Comparison of ENCODE assay signal across 8 cellular contexts in the genomic region with DNA sequence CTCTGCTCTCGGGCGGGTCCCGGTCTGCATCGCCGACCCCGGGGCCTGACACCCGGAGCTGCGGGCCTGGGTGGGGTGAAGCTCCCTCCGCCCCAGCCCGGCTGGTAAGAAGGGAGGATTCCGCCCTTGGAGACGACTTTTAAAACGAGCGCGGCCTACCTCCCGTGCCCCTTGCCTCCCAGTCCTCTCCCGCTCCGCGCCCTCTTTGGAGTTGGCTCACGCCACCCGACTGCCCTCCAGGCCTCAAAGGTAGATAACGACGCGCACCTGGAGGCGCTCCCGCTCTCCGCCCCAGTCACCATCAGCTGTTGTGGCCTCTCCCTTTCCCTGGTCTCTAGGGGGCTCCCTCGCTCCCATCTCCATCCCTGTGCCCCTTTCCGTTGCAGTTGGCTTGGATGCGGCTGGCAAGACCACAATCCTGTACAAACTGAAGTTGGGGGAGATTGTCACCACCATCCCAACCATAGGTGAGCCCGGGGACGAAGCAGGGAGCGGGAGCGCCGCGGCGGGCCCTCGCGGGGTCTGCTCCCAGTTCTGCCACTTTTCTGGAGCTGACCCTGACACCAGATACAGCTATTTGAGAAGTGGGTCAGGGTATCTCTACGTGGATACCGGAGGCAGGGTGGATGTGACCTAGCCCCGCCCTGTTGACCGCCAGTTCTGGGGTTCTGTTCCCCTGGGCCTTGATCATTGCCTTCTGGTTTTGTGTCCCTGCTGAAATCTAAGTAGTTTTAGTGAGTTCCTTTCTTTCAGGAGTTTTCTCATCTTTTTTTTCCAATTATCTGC. TPM values are rescaled to one million over a fixed set of nuclear protein-coding genes. Genes with fewer than 3 reads are reported as not detected.
DNase-seq lines count a peak whose midpoint lies in the region; ATAC-seq, FAIRE-seq and TF ChIP-seq lines count a peak whose summit lies in the region.

No MANE protein-coding gene starts in this region.

- ATAC-seq in HG02763 (IDR thresholded peaks at IDR 0.05; ENCODE audit: unreplicated experiment) (peak; percentile 16), memory B cell (ENCODE audit: low read depth) (peak; percentile 12)

- DNase-seq in activated effector memory CD4-positive, alpha-beta T cell treated with anti-CD3 and anti-CD28 coated beads, Interleukin-2, amount 50 U/mL, for 16 hours: peak; percentile 78
- DNase-seq in activated effector memory CD4-positive, alpha-beta T cell treated with Interleukin-2 at 50 U/mL for 16 hours: no peak
- DNase-seq in NCI-H146 treated with DMSO at 0.1 percent for 48 hours (lab: John Stamatoyannopoulos, UW; ENCODE audit: unreplicated experiment): peak; percentile 56
- peak; percentile 28 to 36 for DNase-seq in activated CD4-positive, alpha-beta T cell treated with anti-CD3 and anti-CD28 coated beads for 4 hours
- DNase-seq in endothelial cell of umbilical vein (ENCODE audit: low read depth, low spot score): peak; percentile 64
- no peak for DNase-seq in memory B cell (ENCODE audit: low spot score in 2 of 2)

- H3K4me3 Mint-ChIP-seq in memory B cell: peak overlapping the region; percentile 99

- no peaks in the 10 kb centered on the region for H3K9me3 Mint-ChIP-seq in memory B cell

- no peaks in the 10 kb centered on the region for H3K27me3 Mint-ChIP-seq in memory B cell

- intact Hi-C loops in endothelial cell of umbilical vein (cut with micrococcal nuclease): loop anchor here (1.0 to 10.0 kb wide), 8 partner anchors 62 to 620 kb away; a partner anchor contains a TSS

- H3K4me3 ChIP-seq in endothelial cell of umbilical vein (replicated peaks in 1 of 3; ENCODE audit: insufficient read depth in 1 of 3, low read depth in 1 of 3, low read length in 3 of 3): peak overlapping the region; percentile 69 to 94 (median 94)
- H3K4me3 ChIP-seq in stomach smooth muscle (ENCODE audit: low read length in 2 of 2): peak overlapping the region; percentile 82 to 94

- peak; percentile 73 for FAIRE-seq in endothelial cell of umbilical vein (lab: Jason Lieb, UNC)

- TF ChIP-seq CTCF in endothelial cell of umbilical vein (IDR thresholded peaks at IDR 0.05; ENCODE audit: extremely low read depth in 1 of 2, insufficient read depth in 1 of 2, low read depth in 1 of 2, low read length in 2 of 2): peak; percentile 50 to 78

- peaks cover 12% of the 10 kb centered on the region for H3K36me3 Mint-ChIP-seq in memory B cell

- dilution Hi-C loops in endothelial cell of umbilical vein (cut with MboI; ENCODE audit: extremely low pct_ligation_motif_present, low sequenced_read_pairs): no loop called here

- peak overlapping the region; percentile 84 for H2AFZ ChIP-seq in endothelial cell of umbilical vein (ENCODE audit: low read depth, low read length)

- peaks cover 27% of the 10 kb centered on the region for H3K4me1 Mint-ChIP-seq in memory B cell

- peak overlapping the region; percentile 94 for H3K27ac Mint-ChIP-seq in memory B cell

- H3K4me2 ChIP-seq in endothelial cell of umbilical vein (ENCODE audit: insufficient read depth, low read length): peak overlapping the region; percentile 61

- H3K9me3 ChIP-seq in endothelial cell of umbilical vein (replicated peaks; ENCODE audit: control insufficient read depth, insufficient read depth, low read length) (no peaks in the 10 kb centered on the region), stomach smooth muscle (ENCODE audit: control insufficient read depth in 2 of 2, low read length in 2 of 2) (no peaks in the 10 kb centered on the region)

- H3K4me1 ChIP-seq in endothelial cell of umbilical vein (ENCODE audit: control insufficient read depth, extremely low read depth, insufficient read depth, low read length) (peaks cover 29% of the 10 kb centered on the region), stomach smooth muscle (ENCODE audit: control insufficient read depth, insufficient read depth, low read length) (peaks cover 40% of the 10 kb centered on the region)

- POLR2A ChIA-PET in endothelial cell of umbilical vein (lab: Charles Lee): no interaction called here

- peaks cover 15% of the 10 kb centered on the region for H3K79me2 ChIP-seq in endothelial cell of umbilical vein (ENCODE audit: control insufficient read depth, insufficient read depth, low read length)

- H3K9me1 ChIP-seq in endothelial cell of umbilical vein (replicated peaks; ENCODE audit: control insufficient read depth, extremely low read depth, insufficient read depth, low read length): no peaks in the 10 kb centered on the region

- H3K27ac ChIP-seq in endothelial cell of umbilical vein (ENCODE audit: insufficient read depth, low read depth, low read length): peak overlapping the region; percentile 56
- peak overlapping the region; percentile 90 for H3K27ac ChIP-seq in stomach smooth muscle (ENCODE audit: low read length)

- H3K9ac ChIP-seq in endothelial cell of umbilical vein (replicated peaks; ENCODE audit: extremely low read depth, insufficient read depth, low read length) (peak overlapping the region; percentile 85), stomach smooth muscle (ENCODE audit: low read length in 2 of 2) (peak overlapping the region; percentile 87 to 94)

- no peak for TF ChIP-seq POLR2A in endothelial cell of umbilical vein (IDR thresholded peaks at IDR 0.05; ENCODE audit: low read depth, low read length)

- BruUV-seq in endothelial cell of umbilical vein (replicated peaks; lab: Mats Ljungman, UMichigan): no TSS peak

- H3K27me3 ChIP-seq in endothelial cell of umbilical vein (ENCODE audit: control insufficient read depth in 2 of 2, insufficient read depth in 2 of 2, low read length in 2 of 2) (no peaks in the 10 kb centered on the region), stomach smooth muscle (ENCODE audit: control insufficient read depth in 1 of 2, insufficient read depth in 2 of 2, low read length in 2 of 2) (no peaks in the 10 kb centered on the region)

- CTCF ChIA-PET in endothelial cell of umbilical vein (lab: Charles Lee): interaction anchor here (0.5 to 2.0 kb wide), 13 partner anchors 10 to 620 kb away, joined by 3 to 41 read pairs (median 4); a partner anchor contains a TSS

- H4K20me1 ChIP-seq in endothelial cell of umbilical vein (replicated peaks; ENCODE audit: control insufficient read depth, extremely low read depth, insufficient read depth, low read length): no peaks in the 10 kb centered on the region

- H3K36me3 ChIP-seq in endothelial cell of umbilical vein (ENCODE audit: control insufficient read depth in 2 of 2, extremely low read depth in 1 of 2, insufficient read depth in 2 of 2, low read length in 2 of 2) (peaks cover 2 to 11% of the 10 kb centered on the region in 2 experiments), stomach smooth muscle (ENCODE audit: control insufficient read depth in 2 of 2, insufficient read depth in 2 of 2, low read length in 2 of 2) (peaks cover 16 to 20% of the 10 kb centered on the region in 2 donors)

TF ChIP-seq in endothelial cell of umbilical vein, 7 proteins besides CTCF, POLR2A, EP300 and RAD21 (continues in another document):
- TF ChIP-seq FOS (IDR thresholded peaks at IDR 0.05; ENCODE audit: borderline replicate concordance, insufficient read depth, low read length): no peak
- TF ChIP-seq, protein P1, sequence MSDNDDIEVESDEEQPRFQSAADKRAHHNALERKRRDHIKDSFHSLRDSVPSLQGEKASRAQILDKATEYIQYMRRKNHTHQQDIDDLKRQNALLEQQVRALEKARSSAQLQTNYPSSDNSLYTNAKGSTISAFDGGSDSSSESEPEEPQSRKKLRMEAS (IDR thresholded peaks at IDR 0.05; ENCODE audit: insufficient read depth, insufficient read length): no peak
- no peak for TF ChIP-seq POLR2AphosphoS5 (IDR thresholded peaks at IDR 0.05; ENCODE audit: insufficient read depth, low read depth, low read length)
- no peak for TF ChIP-seq MYC (IDR thresholded peaks at IDR 0.05; ENCODE audit: low read depth, low read length)

RNA-seq across cellular contexts. Expression of a gene that starts 0.7 kb away (rescaled TPM):
- total RNA-seq in endothelial cell of umbilical vein: 122 and 142 TPM in 2 replicates
- polyA plus RNA-seq in endothelial cell of umbilical vein: 428 and 508 TPM in 2 replicates
- polyA plus RNA-seq in endothelial cell of umbilical vein (2011; cell fraction: cytosol; rRNA removed): 315 and 334 TPM in 2 replicates
- 133 and 144 TPM in 2 replicates for polyA plus RNA-seq in endothelial cell of umbilical vein (2011; cell fraction: nucleus; rRNA removed)
- polyA plus RNA-seq in endothelial cell of umbilical vein (2012): 95.8 and 168 TPM in 2 replicates
- 114 and 123 TPM in 2 replicates for polyA minus RNA-seq in endothelial cell of umbilical vein
- 45.7 TPM for polyA minus RNA-seq in endothelial cell of umbilical vein (2011; cell fraction: cytosol; rRNA and poly(A)+ RNA removed)
- polyA minus RNA-seq in endothelial cell of umbilical vein (2011; cell fraction: nucleus; rRNA and poly(A)+ RNA removed): 23.5 and 31.2 TPM in 2 replicates

RNA-seq across cellular contexts. Expression of a gene that starts 3.5 kb away (rescaled TPM):
- total RNA-seq in endothelial cell of umbilical vein: 14.5 and 15.5 TPM in 2 replicates
- polyA plus RNA-seq in endothelial cell of umbilical vein: 4.0 and 4.6 TPM in 2 replicates
- polyA plus RNA-seq in endothelial cell of umbilical vein (2011; cell fraction: cytosol; rRNA removed): 6.8 and 7.1 TPM in 2 replicates
- polyA plus RNA-seq in endothelial cell of umbilical vein (2011; cell fraction: nucleus; rRNA removed): 6.3 and 7.1 TPM in 2 replicates
- polyA plus RNA-seq in endothelial cell of umbilical vein (2012): 10.7 and 12.9 TPM in 2 replicates
- 13.0 and 13.8 TPM in 2 replicates for polyA minus RNA-seq in endothelial cell of umbilical vein
- polyA minus RNA-seq in endothelial cell of umbilical vein (2011; cell fraction: cytosol; rRNA and poly(A)+ RNA removed): 7.2 TPM
- 8.4 and 8.5 TPM in 2 replicates for polyA minus RNA-seq in endothelial cell of umbilical vein (2011; cell fraction: nucleus; rRNA and poly(A)+ RNA removed)

RNA-seq across cellular contexts. Expression of a gene that starts 4.6 kb away (rescaled TPM):
- total RNA-seq in endothelial cell of umbilical vein: 0.82 TPM in 1 of 2 replicates, not detected in the other
- 0.35 and 1.0 TPM in 2 replicates for polyA plus RNA-seq in endothelial cell of umbilical vein
- polyA plus RNA-seq in endothelial cell of umbilical vein (2011; cell fraction: cytosol; rRNA removed): 0.22 and 0.42 TPM in 2 replicates
- 1.6 and 1.9 TPM in 2 replicates for polyA plus RNA-seq in endothelial cell of umbilical vein (2011; cell fraction: nucleus; rRNA removed)
- 0.48 TPM in 1 of 2 replicates, not detected in the other for polyA plus RNA-seq in endothelial cell of umbilical vein (2012)
- 1.7 and 2.5 TPM in 2 replicates for polyA minus RNA-seq in endothelial cell of umbilical vein
- polyA minus RNA-seq in endothelial cell of umbilical vein (2011; cell fraction: cytosol; rRNA and poly(A)+ RNA removed): not detected
- polyA minus RNA-seq in endothelial cell of umbilical vein (2011; cell fraction: nucleus; rRNA and poly(A)+ RNA removed): 1.0 and 2.4 TPM in 2 replicates

RNA-seq across cellular contexts. Expression of a gene that starts 29.1 kb away (rescaled TPM):
- total RNA-seq in endothelial cell of umbilical vein: not detected in 2 replicates
- not detected in 2 replicates for polyA plus RNA-seq in endothelial cell of umbilical vein
- polyA plus RNA-seq in endothelial cell of umbilical vein (2011; cell fraction: cytosol; rRNA removed): not detected in 2 replicates
- polyA plus RNA-seq in endothelial cell of umbilical vein (2011; cell fraction: nucleus; rRNA removed): not detected in 2 replicates
- not detected in 2 replicates for polyA plus RNA-seq in endothelial cell of umbilical vein (2012)
- not detected in 2 replicates for polyA minus RNA-seq in endothelial cell of umbilical vein
- not detected for polyA minus RNA-seq in endothelial cell of umbilical vein (2011; cell fraction: cytosol; rRNA and poly(A)+ RNA removed)
- polyA minus RNA-seq in endothelial cell of umbilical vein (2011; cell fraction: nucleus; rRNA and poly(A)+ RNA removed): not detected in 2 replicates

Comparison
In these comparisons a context has a peak if more than half of its experiments do, and no peak if none do; other contexts are left out.
1. DNase-seq: peak in activated effector memory CD4-positive, alpha-beta T cell treated with anti-CD3 and anti-CD28 coated beads, Interleukin-2, amount 50 U/mL, for 16 hours (single experiment), NCI-H146 treated with DMSO at 0.1 percent for 48 hours (single experiment), activated CD4-positive, alpha-beta T cell treated with anti-CD3 and anti-CD28 coated beads for 4 hours (2 of 2) and endothelial cell of umbilical vein (single experiment); none in activated effector memory CD4-positive, alpha-beta T cell treated with Interleukin-2 at 50 U/mL for 16 hours (single experiment) and memory B cell (0 of 2).